Comparison of ENCODE assay signal across 11 cellular contexts in the genomic region with DNA sequence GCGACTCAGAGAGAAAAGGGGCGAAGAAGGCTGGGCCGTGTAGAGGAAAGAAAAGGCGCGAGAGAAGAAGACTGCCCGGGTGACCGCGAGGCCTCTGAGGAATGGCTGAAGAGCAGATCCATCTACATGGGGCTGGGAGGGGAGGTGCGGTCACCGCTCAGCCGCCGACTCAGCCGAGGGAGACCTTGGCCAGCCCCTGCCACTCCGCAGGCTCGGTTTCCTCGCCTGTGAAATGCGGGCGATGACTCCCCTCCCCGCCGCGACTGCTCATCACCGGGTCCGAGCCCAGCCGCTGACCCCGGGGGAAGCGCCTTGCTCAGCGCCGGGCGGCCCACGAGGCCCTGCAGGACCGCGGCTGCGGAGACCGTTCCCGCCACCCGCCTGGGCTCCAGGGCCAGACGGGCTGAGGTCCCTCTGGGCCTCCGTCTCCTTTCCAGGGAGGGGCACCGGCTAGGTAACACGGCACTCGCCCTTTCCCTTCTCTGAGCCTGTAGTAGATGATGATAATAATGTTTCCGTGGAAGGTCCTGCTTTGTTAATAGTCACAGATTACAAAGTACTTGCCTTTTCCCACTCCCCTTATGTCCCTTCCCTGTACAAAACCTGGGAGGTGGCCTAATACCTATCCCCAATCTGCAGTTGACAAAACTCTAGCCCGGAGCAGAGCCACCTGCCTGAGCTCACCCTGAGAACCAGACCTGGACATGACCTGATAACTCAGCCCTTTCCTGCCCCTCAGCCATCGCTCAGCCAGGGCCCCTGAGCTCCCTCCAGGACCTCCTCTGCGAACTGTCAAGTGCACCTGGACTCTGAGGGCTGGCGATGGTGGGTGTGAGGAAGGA. TPM values are rescaled to one million over a fixed set of nuclear protein-coding genes. Genes with fewer than 3 reads are reported as not detected.
DNase-seq lines count a peak whose midpoint lies in the region; ATAC-seq and TF ChIP-seq lines count a peak whose summit lies in the region.
"Had no signal": no experiment of that assay in that cellular context is flagged by ENCODE, and none has a peak within 500 bp of the region (broad histone marks: within the 10 kb centered on the region; RNA-seq: fewer than 3 reads in every experiment).

No MANE protein-coding gene starts in this region.

- 17 to 29% methylated on average over 10 to 46 of the region's 46 CpGs for WGBS in endodermal cell (ENCODE audit: insufficient coverage in 1 of 2, insufficient read length in 1 of 2), 2 experiments

- peaks cover 23% of the 10 kb centered on the region for H3K4me1 Mint-ChIP-seq in endodermal cell
- peaks cover 15% of the 10 kb centered on the region for H3K4me1 Mint-ChIP-seq in nephron
- peaks cover 42% of the 10 kb centered on the region for H3K4me1 Mint-ChIP-seq in activated CD8-positive, alpha-beta memory T cell treated with anti-CD3 and anti-CD28 coated beads, Interleukin-2, amount 10 ng/mL, durations not matched to agents 7 days and 5 days

- peak overlapping the region; percentile 63 for H3K4me2 ChIP-seq in PC-3 (ENCODE audit: low read length)

- H3K9me3 ChIP-seq in PC-3 (ENCODE audit: low read length) (no peaks in the 10 kb centered on the region), endodermal cell (ENCODE audit: control insufficient read depth, low read length) (no peaks in the 10 kb centered on the region), MG63 (no peaks in the 10 kb centered on the region)

- intact Hi-C loops in PC-3 (cut with micrococcal nuclease) = loop anchor here (1.0 to 5.0 kb wide), 4 partner anchors 25 to 325 kb away; no protein-coding TSS in a partner anchor

- H3K79me2 ChIP-seq in PC-3 (ENCODE audit: low read length) = no peaks in the 10 kb centered on the region

- DNase-seq in EH (ENCODE audit: low read depth) (peak; percentile 47), PC-3 (no peak), endodermal cell (peak; percentile 77), medulla oblongata (ENCODE audit: extremely low spot score) (no peak), MG63 (no peak)
- DNase-seq in stimulated activated CD4-positive, alpha-beta T cell treated with anti-CD3 and anti-CD28 coated beads, Interleukin-4, amount 100 ng/mL, for 4 hours = no peak
- DNase-seq in activated CD8-positive, alpha-beta memory T cell treated with anti-CD3 and anti-CD28 coated beads, Interleukin-2, amount 10 ng/mL, durations not matched to agents 7 days and 5 days = no peak
- DNase-seq: NCI-H2227 treated with DMSO at 0.1 percent for 48 hours had no signal

- TF ChIP-seq CTCF in PC-3 (conservative IDR thresholded peaks at IDR 0.05; ENCODE audit: low read depth, low read length) = no peak
- no peak for TF ChIP-seq CTCF in endodermal cell (conservative IDR thresholded peaks at IDR 0.05)
- TF ChIP-seq CTCF in nephron (IDR thresholded peaks at IDR 0.05; ENCODE audit: unreplicated experiment in 3 of 3) = no peak

- CTCF ChIA-PET in PC-3 (lab: Charles Lee) = interaction anchor here (0.5 to 1.7 kb wide), 5 partner anchors 23 to 52 kb away, joined by 3 to 18 read pairs (median 7); no protein-coding TSS in a partner anchor
- CTCF ChIA-PET in activated CD8-positive, alpha-beta memory T cell treated with anti-CD3 and anti-CD28 coated beads, Interleukin-2, amount 10 ng/mL, durations not matched to agents 7 days and 5 days (lab: Charles Lee) = interaction anchor here (0.6 to 10.5 kb wide), 22 partner anchors 9 to 329 kb away, joined by 3 to 341 read pairs (median 6); a partner anchor contains a TSS

- no peaks in the 10 kb centered on the region for H3F3A ChIP-seq in PC-3 (ENCODE audit: low read length, unreplicated experiment)

- H3K36me3 ChIP-seq in PC-3 (ENCODE audit: low read depth, low read length) (no peaks in the 10 kb centered on the region), endodermal cell (ENCODE audit: control insufficient read depth, insufficient read depth, low read length) (no peaks in the 10 kb centered on the region), MG63 (no peaks in the 10 kb centered on the region)

- no peak for ATAC-seq in PC-3
- ATAC-seq in activated CD8-positive, alpha-beta memory T cell treated with anti-CD3 and anti-CD28 coated beads, Interleukin-2, amount 10 ng/mL, durations not matched to agents 7 days and 5 days = no peak

- POLR2A ChIA-PET in PC-3 (lab: Charles Lee; ENCODE audit: unreplicated experiment) = no interaction called here

- H3K27ac ChIP-seq in PC-3 (ENCODE audit: low read length) = no peak overlapping the region
- H3K27ac ChIP-seq in endodermal cell (ENCODE audit: low read depth, low read length) = no peak overlapping the region

- H4K20me1 ChIP-seq in PC-3 (ENCODE audit: low read length) = no peaks in the 10 kb centered on the region

- H3K9me3 Mint-ChIP-seq in endodermal cell (no peaks in the 10 kb centered on the region), nephron (peaks cover 3% of the 10 kb centered on the region)
- no peaks in the 10 kb centered on the region for H3K9me3 Mint-ChIP-seq in activated CD8-positive, alpha-beta memory T cell treated with anti-CD3 and anti-CD28 coated beads, Interleukin-2, amount 10 ng/mL, durations not matched to agents 7 days and 5 days (ENCODE audit: low read depth)

- H3K9me2 ChIP-seq in PC-3 (replicated peaks; ENCODE audit: low read length) = no peaks in the 10 kb centered on the region

- H3K9ac ChIP-seq in PC-3 (ENCODE audit: low read length) (no peak overlapping the region), endodermal cell (ENCODE audit: extremely low read depth, low read length, poor library complexity, severe bottlenecking) (no peak overlapping the region)

- H3K4me1 ChIP-seq in PC-3 (ENCODE audit: insufficient read depth, low read length) = no peaks in the 10 kb centered on the region
- no peaks in the 10 kb centered on the region for H3K4me1 ChIP-seq in endodermal cell (ENCODE audit: control insufficient read depth, insufficient read depth, low read length)

- H3K4me3 ChIP-seq in PC-3 (ENCODE audit: low read length) (0 out of 2 replicates have a peak overlapping the region, but pooled peaks have one; percentile 15), endodermal cell (ENCODE audit: low read length) (no peak overlapping the region), MG63 (no peak overlapping the region)

- H3K27me3 ChIP-seq in PC-3 (ENCODE audit: low read length) (no peaks in the 10 kb centered on the region), endodermal cell (ENCODE audit: control insufficient read depth, insufficient read depth, low read length, poor library complexity, severe bottlenecking) (peaks cover 27% of the 10 kb centered on the region), MG63 (no peaks in the 10 kb centered on the region)

- H3K4me3 Mint-ChIP-seq in endodermal cell (peak overlapping the region; percentile 55), nephron (peak overlapping the region; percentile 8 to 59 (median 24))
- H3K4me3 Mint-ChIP-seq in activated CD8-positive, alpha-beta memory T cell treated with anti-CD3 and anti-CD28 coated beads, Interleukin-2, amount 10 ng/mL, durations not matched to agents 7 days and 5 days = no peak overlapping the region

- H3K27me3 Mint-ChIP-seq in endodermal cell (ENCODE audit: insufficient read depth) = peaks cover 57% of the 10 kb centered on the region
- H3K27me3 Mint-ChIP-seq in nephron (ENCODE audit: low read depth) = peaks cover 69% of the 10 kb centered on the region
- H3K27me3 Mint-ChIP-seq in activated CD8-positive, alpha-beta memory T cell treated with anti-CD3 and anti-CD28 coated beads, Interleukin-2, amount 10 ng/mL, durations not matched to agents 7 days and 5 days = peaks cover 38% of the 10 kb centered on the region

- no peaks in the 10 kb centered on the region for H3K36me3 Mint-ChIP-seq in endodermal cell (ENCODE audit: low read depth)
- no peaks in the 10 kb centered on the region for H3K36me3 Mint-ChIP-seq in nephron (ENCODE audit: low read depth)
- no peaks in the 10 kb centered on the region for H3K36me3 Mint-ChIP-seq in activated CD8-positive, alpha-beta memory T cell treated with anti-CD3 and anti-CD28 coated beads, Interleukin-2, amount 10 ng/mL, durations not matched to agents 7 days and 5 days

- no TSS peak for BruUV-seq in PC-3 (replicated peaks; lab: Mats Ljungman, UMichigan)

- H3K27ac Mint-ChIP-seq in endodermal cell (no peak overlapping the region), nephron (peak overlapping the region in 1 of 3 experiments; percentile 24)
- H3K27ac Mint-ChIP-seq in activated CD8-positive, alpha-beta memory T cell treated with anti-CD3 and anti-CD28 coated beads, Interleukin-2, amount 10 ng/mL, durations not matched to agents 7 days and 5 days = no peak overlapping the region

- peak overlapping the region; percentile 47 for H2AFZ ChIP-seq in PC-3 (ENCODE audit: low read length)

RNA-seq across cellular contexts. Expression of a gene that starts 1.6 kb away (rescaled TPM):
- total RNA-seq in PC-3 (2014; rRNA removed) (not detected in 2 replicates), endodermal cell (under 1 TPM; 0.13 to 0.20 TPM)
- polyA plus RNA-seq in endodermal cell (2013, experiment 1 of 2) = not detected
- 0.04 TPM for polyA plus RNA-seq in endodermal cell (2013, experiment 2 of 2)
- total RNA-seq in activated CD8-positive, alpha-beta memory T cell treated with anti-CD3 and anti-CD28 coated beads, Interleukin-2, amount 10 ng/mL, durations not matched to agents 7 days and 5 days = under 1 TPM; 0.07 to 0.12 TPM
- not detected in 2 replicates for total RNA-seq in MG63 (2014; rRNA removed; shearing (Covaris generic); ENCODE audit: low replicate concordance)
- total RNA-seq: dermis microvascular lymphatic vessel endothelial cell, mononuclear cell had no signal

RNA-seq across cellular contexts. Expression of a gene that starts 16.7 kb away (rescaled TPM):
- 0.95 and 3.8 TPM in 2 replicates for total RNA-seq in PC-3 (2014; rRNA removed)
- total RNA-seq in endodermal cell = not detected
- 0.28 TPM for polyA plus RNA-seq in endodermal cell (2013, experiment 1 of 2)
- 0.33 TPM for polyA plus RNA-seq in endodermal cell (2013, experiment 2 of 2)
- total RNA-seq in activated CD8-positive, alpha-beta memory T cell treated with anti-CD3 and anti-CD28 coated beads, Interleukin-2, amount 10 ng/mL, durations not matched to agents 7 days and 5 days = not detected
- total RNA-seq in MG63 (2014; rRNA removed; shearing (Covaris generic); ENCODE audit: low replicate concordance) = not detected in 2 replicates
- total RNA-seq: mononuclear cell had no signal

RNA-seq across cellular contexts. Expression of a gene that starts 42.3 kb away (rescaled TPM):
- 6.0 and 6.8 TPM in 2 replicates for total RNA-seq in PC-3 (2014; rRNA removed)
- 10 to 100 TPM; 26.1 to 59.9 TPM for total RNA-seq in endodermal cell
- polyA plus RNA-seq in endodermal cell (2013, experiment 1 of 2) = 19.1 TPM
- polyA plus RNA-seq in endodermal cell (2013, experiment 2 of 2) = 20.2 TPM
- total RNA-seq in activated CD8-positive, alpha-beta memory T cell treated with anti-CD3 and anti-CD28 coated beads, Interleukin-2, amount 10 ng/mL, durations not matched to agents 7 days and 5 days = under 1 TPM in 1 of 2 experiments, not detected in 1; 0.07 TPM
- total RNA-seq in MG63 (2014; rRNA removed; shearing (Covaris generic); ENCODE audit: low replicate concordance) = not detected in 2 replicates
- total RNA-seq: mononuclear cell had no signal

Comparison
In these comparisons a context has a peak if more than half of its experiments do, and no peak if none do; other contexts are left out.
1. DNase-seq: peak in EH (single experiment) and endodermal cell (single experiment); none in PC-3 (single experiment), medulla oblongata (single experiment), stimulated activated CD4-positive, alpha-beta T cell treated with anti-CD3 and anti-CD28 coated beads, Interleukin-4, amount 100 ng/mL, for 4 hours (0 of 2), activated CD8-positive, alpha-beta memory T cell treated with anti-CD3 and anti-CD28 coated beads, Interleukin-2, amount 10 ng/mL, durations not matched to agents 7 days and 5 days (single experiment) and MG63 (single experiment).